15 cellular contexts compared by ENCODE assay signal in genomic region chr2:151306621-151307020, GRCh38. TPM values are rescaled to one million over a fixed set of nuclear protein-coding genes. Genes with fewer than 3 reads are reported as not detected.
DNase-seq lines count a peak whose midpoint lies in the region; ATAC-seq and FAIRE-seq lines count a peak whose summit lies in the region.
"Had no signal": no experiment of that assay in that cellular context is flagged by ENCODE, and none has a peak within 500 bp of the region (broad histone marks: within the 10 kb centered on the region; RNA-seq: fewer than 3 reads in every experiment).

No MANE protein-coding gene starts in this region.

- no peak for DNase-seq in Right ventricle myocardium superior
- no peak for DNase-seq in cardiac septum (ENCODE audit: low spot score)
- peak; percentile 26 for DNase-seq in SW480 (ENCODE audit: low spot score)
- DNase-seq in fibroblast of peridontal ligament (ENCODE audit: extremely low read depth) = peak; percentile 92
- peak; percentile 75 for DNase-seq in urothelium cell line (ENCODE audit: low spot score)
- no peak for DNase-seq in medulla oblongata (ENCODE audit: extremely low spot score)
- no peak for DNase-seq in activated CD8-positive, alpha-beta memory T cell treated with anti-CD3 and anti-CD28 coated beads, Interleukin-2, amount 10 ng/mL, durations not matched to agents 7 days and 5 days
- no peak for DNase-seq in NCI-H1105 (lab: John Stamatoyannopoulos, UW)
- DNase-seq: activated B cell treated with CpG ODN at 0.5 μM for 24 hours; activated naive CD8-positive, alpha-beta T cell treated with anti-CD3 and anti-CD28 coated beads, Interleukin-2, amount 50 U/mL, for 24 hours; DMS153; effector memory CD8-positive, alpha-beta T cell; NCI-H82; upper lobe of left lung had no signal

- intact Hi-C loops in Right ventricle myocardium superior (cut with DNase I) (no loop called here), cardiac septum (cut with DNase I) (no loop called here)

- no peak overlapping the region for H3K27ac Mint-ChIP-seq in activated CD8-positive, alpha-beta memory T cell treated with anti-CD3 and anti-CD28 coated beads, Interleukin-2, amount 10 ng/mL, durations not matched to agents 7 days and 5 days
- H3K27ac Mint-ChIP-seq: activated B cell treated with CpG ODN at 0.5 μM for 24 hours; activated naive CD8-positive, alpha-beta T cell treated with anti-CD3 and anti-CD28 coated beads, Interleukin-2, amount 50 U/mL, for 24 hours; effector memory CD8-positive, alpha-beta T cell had no signal

- no peak for FAIRE-seq in urothelium cell line (lab: Jason Lieb, UNC)
- FAIRE-seq: A204.1 had no signal

- no peaks in the 10 kb centered on the region for H3K9me3 Mint-ChIP-seq in activated CD8-positive, alpha-beta memory T cell treated with anti-CD3 and anti-CD28 coated beads, Interleukin-2, amount 10 ng/mL, durations not matched to agents 7 days and 5 days (ENCODE audit: low read depth)
- H3K9me3 Mint-ChIP-seq: activated B cell treated with CpG ODN at 0.5 μM for 24 hours; activated naive CD8-positive, alpha-beta T cell treated with anti-CD3 and anti-CD28 coated beads, Interleukin-2, amount 50 U/mL, for 24 hours; effector memory CD8-positive, alpha-beta T cell had no signal

- ATAC-seq in Right ventricle myocardium superior (ENCODE audit: poor library complexity) = peak; percentile 74
- ATAC-seq in activated CD8-positive, alpha-beta memory T cell treated with anti-CD3 and anti-CD28 coated beads, Interleukin-2, amount 10 ng/mL, durations not matched to agents 7 days and 5 days = no peak
- ATAC-seq: activated naive CD8-positive, alpha-beta T cell treated with anti-CD3 and anti-CD28 coated beads, Interleukin-2, amount 50 U/mL, for 24 hours; effector memory CD8-positive, alpha-beta T cell had no signal

- CTCF ChIA-PET in activated CD8-positive, alpha-beta memory T cell treated with anti-CD3 and anti-CD28 coated beads, Interleukin-2, amount 10 ng/mL, durations not matched to agents 7 days and 5 days (lab: Charles Lee) = no interaction called here

- peaks cover 9% of the 10 kb centered on the region for H3K27me3 Mint-ChIP-seq in activated CD8-positive, alpha-beta memory T cell treated with anti-CD3 and anti-CD28 coated beads, Interleukin-2, amount 10 ng/mL, durations not matched to agents 7 days and 5 days
- H3K27me3 Mint-ChIP-seq: activated B cell treated with CpG ODN at 0.5 μM for 24 hours; activated naive CD8-positive, alpha-beta T cell treated with anti-CD3 and anti-CD28 coated beads, Interleukin-2, amount 50 U/mL, for 24 hours had no signal

- H3K4me3 Mint-ChIP-seq in activated CD8-positive, alpha-beta memory T cell treated with anti-CD3 and anti-CD28 coated beads, Interleukin-2, amount 10 ng/mL, durations not matched to agents 7 days and 5 days = no peak overlapping the region
- H3K4me3 Mint-ChIP-seq: activated B cell treated with CpG ODN at 0.5 μM for 24 hours; activated naive CD8-positive, alpha-beta T cell treated with anti-CD3 and anti-CD28 coated beads, Interleukin-2, amount 50 U/mL, for 24 hours; effector memory CD8-positive, alpha-beta T cell had no signal

- H3K4me1 Mint-ChIP-seq in activated CD8-positive, alpha-beta memory T cell treated with anti-CD3 and anti-CD28 coated beads, Interleukin-2, amount 10 ng/mL, durations not matched to agents 7 days and 5 days = no peaks in the 10 kb centered on the region
- H3K4me1 Mint-ChIP-seq: activated B cell treated with CpG ODN at 0.5 μM for 24 hours; activated naive CD8-positive, alpha-beta T cell treated with anti-CD3 and anti-CD28 coated beads, Interleukin-2, amount 50 U/mL, for 24 hours had no signal

- H3K36me3 Mint-ChIP-seq in activated CD8-positive, alpha-beta memory T cell treated with anti-CD3 and anti-CD28 coated beads, Interleukin-2, amount 10 ng/mL, durations not matched to agents 7 days and 5 days = no peaks in the 10 kb centered on the region

RNA-seq across cellular contexts. Expression of gene NMI, which starts 17.2 kb away (rescaled TPM):
- 3.6 TPM for total RNA-seq in Right ventricle myocardium superior
- 3.1 TPM for total RNA-seq in cardiac septum
- 10 to 100 TPM; 63.9 to 73.0 TPM for total RNA-seq in activated CD8-positive, alpha-beta memory T cell treated with anti-CD3 and anti-CD28 coated beads, Interleukin-2, amount 10 ng/mL, durations not matched to agents 7 days and 5 days

RNA-seq across cellular contexts. Expression of gene RBM43, which starts 45.0 kb away (rescaled TPM):
- 1.6 TPM for total RNA-seq in Right ventricle myocardium superior
- 1.5 TPM for total RNA-seq in cardiac septum
- total RNA-seq in activated CD8-positive, alpha-beta memory T cell treated with anti-CD3 and anti-CD28 coated beads, Interleukin-2, amount 10 ng/mL, durations not matched to agents 7 days and 5 days = 1 to 10 TPM; 5.1 to 8.3 TPM

RNA-seq across cellular contexts. Expression of gene TNFAIP6, which starts 50.8 kb away (rescaled TPM):
- total RNA-seq in Right ventricle myocardium superior (2.8 TPM), cardiac septum (4.9 TPM)
- not detected for total RNA-seq in activated CD8-positive, alpha-beta memory T cell treated with anti-CD3 and anti-CD28 coated beads, Interleukin-2, amount 10 ng/mL, durations not matched to agents 7 days and 5 days

Comparison
In these comparisons a context has a peak if more than half of its experiments do, and no peak if none do; other contexts are left out.
1. DNase-seq: peak in SW480 (single experiment), fibroblast of peridontal ligament (single experiment) and urothelium cell line (single experiment); none in Right ventricle myocardium superior (single experiment), cardiac septum (single experiment), medulla oblongata (single experiment), activated CD8-positive, alpha-beta memory T cell treated with anti-CD3 and anti-CD28 coated beads, Interleukin-2, amount 10 ng/mL, durations not matched to agents 7 days and 5 days (single experiment) and NCI-H1105 (single experiment).
2. RNA of gene NMI, which starts 17.2 kb away (total RNA-seq): 63.9 to 73.0 TPM in activated CD8-positive, alpha-beta memory T cell treated with anti-CD3 and anti-CD28 coated beads, Interleukin-2, amount 10 ng/mL, durations not matched to agents 7 days and 5 days; 3.6 TPM in Right ventricle myocardium superior (single experiment) and 3.1 TPM in cardiac septum (single experiment); every median in the first group is over 10 times any median in the second.